In the genomic region with DNA sequence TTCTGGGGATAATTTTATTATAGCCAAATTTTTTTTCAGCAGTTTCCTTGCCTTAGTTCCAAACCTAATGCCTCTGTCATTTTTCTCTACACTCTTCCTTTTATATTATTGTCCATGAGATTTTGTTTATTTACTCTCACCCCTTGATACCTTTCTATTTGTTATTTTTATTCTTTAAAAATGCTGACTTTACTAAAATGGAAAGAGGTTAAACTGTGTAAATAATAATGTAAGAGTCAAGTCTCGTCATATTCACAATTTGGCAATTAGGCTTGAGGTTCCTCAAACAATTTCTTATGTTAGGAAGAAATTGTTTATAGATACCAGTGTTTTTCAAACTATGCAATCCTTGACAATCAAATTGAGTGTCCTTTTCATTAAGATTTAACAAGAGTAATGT, we compare ENCODE assay signal across 24 cellular contexts.
"Had no signal": no experiment of that assay in that cellular context is flagged by ENCODE, and none has a peak within 500 bp of the region (broad histone marks: within the 10 kb centered on the region; RNA-seq: fewer than 3 reads in every experiment).

No MANE protein-coding gene starts in this region.

- ATAC-seq: mucosa of descending colon; naive thymus-derived CD4-positive, alpha-beta T cell; natural killer cell treated with Interleukin-12 subunit alpha and Interleukin-12 subunit beta and Interleukin-15 and Interleukin-18, amount 100 ng/mL, for 72 hours; pancreas; right cardiac atrium; stimulated activated effector memory CD8-positive, alpha-beta T cell treated with anti-CD3 and anti-CD28 coated beads, Interleukin-12 subunit alpha, Interleukin-12 subunit beta, amount 100 ng/mL, for 72 hours; upper lobe of right lung had no signal

- H3K27me3 ChIP-seq: pancreas, sigmoid colon, spleen, suprapubic skin, tibial artery, upper lobe of right lung had no signal

- H3K36me3 ChIP-seq: left ventricle myocardium inferior, pancreas, prostate gland, sigmoid colon, spleen, suprapubic skin, thoracic aorta, tibial artery, upper lobe of right lung had no signal

- FAIRE-seq: pancreas, small intestine, urothelium cell line had no signal

- H3K4me3 ChIP-seq: left ventricle myocardium inferior, mucosa of descending colon, pancreas, prostate gland, sigmoid colon, spleen, suprapubic skin, thoracic aorta, tibial artery, upper lobe of right lung had no signal

- DNase-seq: islet precursor cell; left ventricle myocardium inferior; midbrain; mucosa of descending colon; naive thymus-derived CD4-positive, alpha-beta T cell; nucleus accumbens; pancreas; posterior cingulate gyrus; retina; right cardiac atrium; sigmoid colon; small intestine; spleen; stimulated activated CD4-positive, alpha-beta T cell treated with anti-CD3 and anti-CD28 coated beads, Interleukin-4, amount 100 ng/mL, for 24 hours; stimulated activated naive CD4-positive, alpha-beta T cell; tibial artery; trophoblast cell; upper lobe of right lung had no signal

- H3K9me3 ChIP-seq: pancreas, prostate gland, sigmoid colon, suprapubic skin, thoracic aorta, tibial artery, upper lobe of right lung had no signal

- H3K4me1 ChIP-seq: left ventricle myocardium inferior, pancreas, prostate gland, sigmoid colon, spleen, suprapubic skin, tibial artery, upper lobe of right lung had no signal

- H3K27ac ChIP-seq: left ventricle myocardium inferior, pancreas, prostate gland, sigmoid colon, spleen, suprapubic skin, thoracic aorta, tibial artery, upper lobe of right lung had no signal
